9 cellular contexts compared by ENCODE assay signal in the genomic region with DNA sequence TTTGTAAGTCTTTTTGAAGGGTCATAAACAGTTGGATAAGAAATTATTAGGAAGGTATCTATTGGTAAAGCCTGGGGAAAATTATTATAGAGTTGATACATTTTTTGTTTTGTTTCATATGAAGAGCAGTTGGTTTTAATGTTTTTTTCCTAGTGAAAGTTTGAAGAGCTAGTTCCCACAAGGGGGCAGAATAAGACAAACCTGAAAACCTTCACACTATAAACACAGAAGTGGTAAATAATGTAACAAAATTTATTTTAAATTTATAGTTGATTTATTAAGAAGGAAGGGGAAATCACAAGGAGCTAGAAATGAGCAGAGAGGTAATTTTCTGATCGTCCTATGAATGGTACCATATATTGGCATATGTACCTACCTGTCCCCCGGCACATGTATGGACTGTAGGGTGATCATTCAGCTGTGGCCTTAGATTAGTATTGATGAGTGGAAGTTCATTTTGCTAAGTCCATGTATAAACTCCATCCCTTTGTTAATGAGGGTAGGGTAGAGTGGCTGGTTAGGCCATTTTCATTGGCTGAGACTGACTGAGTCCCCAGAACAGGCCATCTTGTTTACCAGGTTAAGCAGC.
DNase-seq lines count a peak whose midpoint lies in the region; ATAC-seq and FAIRE-seq lines count a peak whose summit lies in the region.
"Had no signal": no experiment of that assay in that cellular context is flagged by ENCODE, and none has a peak within 500 bp of the region (broad histone marks: within the 10 kb centered on the region; RNA-seq: fewer than 3 reads in every experiment).

No MANE protein-coding gene starts in this region.

- H3F3A ChIP-seq in GM23248 (ENCODE audit: insufficient read depth) = peaks cover 28% of the 10 kb centered on the region

- H3K4me2 ChIP-seq in GM23248 (ENCODE audit: unreplicated experiment) = no peak overlapping the region

- H3K4me3 ChIP-seq in GM23248 = no peak overlapping the region

- H4K20me1 ChIP-seq in GM23248 (ENCODE audit: insufficient read depth) = peaks cover 10% of the 10 kb centered on the region; the same call in 1 of the 2 replicates

- in situ Hi-C loops in GM23248 (cut with MboI) = loop anchor here (10.0 kb wide), 1 partner anchor 312 kb away; no protein-coding TSS in a partner anchor

- H3K9me3 ChIP-seq in GM23248 (ENCODE audit: low read depth) = no peaks in the 10 kb centered on the region

- peak overlapping the region; percentile 33 for H3K27ac ChIP-seq in GM23248

- DNase-seq in A172 (ENCODE audit: low spot score) (peak; percentile 41), GM23248 (peak; percentile 60), SW480 (ENCODE audit: low spot score) (peak; percentile 14), frontal cortex (ENCODE audit: low spot score in 2 of 2) (no peak), UCSD-AML1 (lab: John Stamatoyannopoulos, UW; ENCODE audit: unreplicated experiment) (no peak), NCI-H1092 (lab: John Stamatoyannopoulos, UW) (no peak)
- no peak for DNase-seq in stimulated activated CD8-positive, alpha-beta memory T cell treated with anti-CD3 and anti-CD28 coated beads, Interleukin-4, amount 100 ng/mL, for 48 hours
- DNase-seq: NCI-H2081 had no signal

- 94 to 100% methylated on average over 2 of the region's 2 CpGs for WGBS in GM23248 (ENCODE audit: low coverage in 1 of 2, low lambda C conversion rate in 2 of 2, missing lambda C conversion rate in 2 of 2), 2 experiments

- H3K9ac ChIP-seq in GM23248 = no peak overlapping the region

- H3K4me1 ChIP-seq in GM23248 (ENCODE audit: insufficient read depth) = peaks cover 29% of the 10 kb centered on the region

- H3K36me3 ChIP-seq in GM23248 (ENCODE audit: low read depth) = peaks cover 8% of the 10 kb centered on the region; the same call in 1 of the 2 replicates

- no peaks in the 10 kb centered on the region for H3K27me3 ChIP-seq in GM23248 (replicated peaks; ENCODE audit: insufficient read depth)

- H3K79me2 ChIP-seq in GM23248 (ENCODE audit: insufficient read depth) = no peaks in the 10 kb centered on the region; the same call in 1 of the 2 replicates

- H2AFZ ChIP-seq in GM23248 = no peak overlapping the region

- H3K9me2 ChIP-seq in GM23248 (ENCODE audit: insufficient read depth) = no peaks in the 10 kb centered on the region

- peak; percentile 52 for FAIRE-seq in frontal cortex (lab: Jason Lieb, UNC)

- no peak for ATAC-seq in GM21825 (IDR thresholded peaks at IDR 0.05; ENCODE audit: unreplicated experiment)

Comparison
In these comparisons a context has a peak if more than half of its experiments do, and no peak if none do; other contexts are left out.
1. DNase-seq: peak in A172 (single experiment), GM23248 (single experiment) and SW480 (single experiment); none in frontal cortex (0 of 2), UCSD-AML1 (single experiment), NCI-H1092 (single experiment) and stimulated activated CD8-positive, alpha-beta memory T cell treated with anti-CD3 and anti-CD28 coated beads, Interleukin-4, amount 100 ng/mL, for 48 hours (single experiment).